28 cellular contexts compared by ENCODE assay signal in the genomic region with DNA sequence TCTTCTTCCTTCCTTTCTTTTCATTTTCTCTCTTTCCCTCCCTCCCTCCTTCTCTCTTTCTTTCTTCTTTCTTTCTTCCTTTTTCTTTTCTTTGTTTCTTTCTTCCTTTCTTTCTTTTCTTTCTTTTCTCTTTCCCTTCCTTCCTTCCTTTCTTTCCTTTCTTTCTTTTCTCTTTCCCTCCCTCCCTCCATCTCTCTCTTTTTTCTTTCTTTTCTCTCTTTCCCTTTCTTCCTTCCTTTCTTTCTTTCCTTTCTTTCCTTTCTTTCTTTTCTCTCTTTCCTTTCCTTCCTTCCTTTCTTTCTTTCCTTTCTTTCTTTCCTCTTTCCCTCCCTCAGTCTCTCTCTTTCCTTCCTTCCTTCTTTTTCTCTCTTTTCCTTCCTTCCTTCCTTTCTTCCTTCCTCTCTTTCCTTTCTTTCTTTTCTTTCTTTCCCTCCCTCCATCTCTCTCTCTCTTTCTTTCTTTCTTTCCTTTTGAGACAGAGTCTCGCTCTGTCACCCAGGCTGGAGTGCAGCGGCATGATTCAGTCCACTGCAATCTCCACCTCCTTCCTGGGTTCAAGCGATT. TPM values are rescaled to one million over a fixed set of nuclear protein-coding genes. Genes with fewer than 3 reads are reported as not detected.
"Had no signal": no experiment of that assay in that cellular context is flagged by ENCODE, and none has a peak within 500 bp of the region (broad histone marks: within the 10 kb centered on the region; RNA-seq: fewer than 3 reads in every experiment).

No MANE protein-coding gene starts in this region.

- H3K9me3 ChIP-seq: lower lobe of right lung, spleen, testis, transverse colon had no signal

- H3K27ac Mint-ChIP-seq: activated CD8-positive, alpha-beta memory T cell treated with anti-CD3 and anti-CD28 coated beads, Interleukin-2, amount 10 ng/mL, durations not matched to agents 7 days and 5 days; activated CD8-positive, alpha-beta T cell treated with anti-CD3 and anti-CD28 coated beads, Interleukin-2, amount 10 ng/mL, durations not matched to agents 7 days and 5 days; activated naive CD8-positive, alpha-beta T cell treated with anti-CD3 and anti-CD28 coated beads, Interleukin-2, amount 10 ng/mL, durations not matched to agents 7 days and 5 days; activated T-helper 2 cell treated with anti-CD3 and anti-CD28 coated beads, Interferon-gamma antibody, Interleukin-2, Interleukin-4, amounts not matched to agents 10 μg/mL and 5 μg/mL and 100 μg/mL, durations not matched to agents 14 hours and 24 hours and 36 hours; effector memory CD8-positive, alpha-beta T cell; T-helper 17 cell had no signal

- H3K36me3 ChIP-seq: brain microvascular endothelial cell, lower lobe of right lung, spleen, transverse colon, WERI-Rb-1 had no signal

- ATAC-seq: effector memory CD8-positive, alpha-beta T cell; foreskin keratinocyte; left lobe of liver; lower lobe of right lung; naive thymus-derived CD8-positive, alpha-beta T cell; right cardiac atrium; T-helper 17 cell had no signal

- H3K36me3 Mint-ChIP-seq: activated CD8-positive, alpha-beta memory T cell treated with anti-CD3 and anti-CD28 coated beads, Interleukin-2, amount 10 ng/mL, durations not matched to agents 7 days and 5 days; activated naive CD8-positive, alpha-beta T cell treated with anti-CD3 and anti-CD28 coated beads, Interleukin-2, amount 10 ng/mL, durations not matched to agents 7 days and 5 days; naive thymus-derived CD8-positive, alpha-beta T cell had no signal

- H3K4me1 ChIP-seq: lower lobe of right lung, testis, transverse colon had no signal

- H3K27me3 ChIP-seq: brain microvascular endothelial cell, foreskin keratinocyte had no signal

- H3K9me3 Mint-ChIP-seq: activated T-helper 2 cell treated with anti-CD3 and anti-CD28 coated beads, Interferon-gamma antibody, Interleukin-2, Interleukin-4, amounts not matched to agents 10 μg/mL and 5 μg/mL and 100 μg/mL, durations not matched to agents 14 hours and 24 hours and 36 hours; naive thymus-derived CD8-positive, alpha-beta T cell had no signal

- H3K27ac ChIP-seq: brain microvascular endothelial cell, foreskin keratinocyte, lower lobe of right lung, spleen, testis, transverse colon, WERI-Rb-1 had no signal

- FAIRE-seq: astrocyte, endothelial cell of umbilical vein had no signal

- H3K4me3 Mint-ChIP-seq: activated CD8-positive, alpha-beta memory T cell treated with anti-CD3 and anti-CD28 coated beads, Interleukin-2, amount 10 ng/mL, durations not matched to agents 7 days and 5 days; activated CD8-positive, alpha-beta T cell treated with anti-CD3 and anti-CD28 coated beads, Interleukin-2, amount 10 ng/mL, durations not matched to agents 7 days and 5 days; activated naive CD8-positive, alpha-beta T cell treated with anti-CD3 and anti-CD28 coated beads, Interleukin-2, amount 10 ng/mL, durations not matched to agents 7 days and 5 days; effector memory CD8-positive, alpha-beta T cell; T-helper 17 cell had no signal

- DNase-seq: activated CD8-positive, alpha-beta memory T cell treated with anti-CD3 and anti-CD28 coated beads, Interleukin-2, amount 10 ng/mL, durations not matched to agents 7 days and 5 days; activated CD8-positive, alpha-beta T cell treated with anti-CD3 and anti-CD28 coated beads, Interleukin-2, amount 10 ng/mL, durations not matched to agents 7 days and 5 days; activated naive CD8-positive, alpha-beta T cell treated with anti-CD3 and anti-CD28 coated beads, Interleukin-2, amount 10 ng/mL, durations not matched to agents 7 days and 5 days; activated T-cell treated with anti-CD3 and anti-CD28 coated beads, Interleukin-2, amount 50 U/mL, for 48 hours; amniotic stem cell; brain microvascular endothelial cell; cortex of kidney; effector memory CD8-positive, alpha-beta T cell; foreskin keratinocyte; kidney glomerular epithelial cell; lower lobe of right lung; mesenchymal stem cell; right cardiac atrium; spleen; stimulated activated naive CD4-positive, alpha-beta T cell treated with Interleukin-2 at 50 U/mL for 16 hours; T-helper 17 cell; T1000; testis; transverse colon; WERI-Rb-1 had no signal

- H3K4me3 ChIP-seq: lower lobe of right lung, spleen, testis, transverse colon had no signal

RNA-seq across cellular contexts. Expression of a gene that starts 44.4 kb away (rescaled TPM):
- total RNA-seq: astrocyte; cardiac septum; chondrocyte; endothelial cell of umbilical vein; foreskin keratinocyte; glomerular endothelial cell; left lobe of liver; naive thymus-derived CD8-positive, alpha-beta T cell; right cardiac atrium had no signal
- polyA plus RNA-seq: endothelial cell of umbilical vein; foreskin keratinocyte; naive thymus-derived CD8-positive, alpha-beta T cell; right cardiac atrium had no signal
